26 cellular contexts compared by ENCODE assay signal in the genomic region with DNA sequence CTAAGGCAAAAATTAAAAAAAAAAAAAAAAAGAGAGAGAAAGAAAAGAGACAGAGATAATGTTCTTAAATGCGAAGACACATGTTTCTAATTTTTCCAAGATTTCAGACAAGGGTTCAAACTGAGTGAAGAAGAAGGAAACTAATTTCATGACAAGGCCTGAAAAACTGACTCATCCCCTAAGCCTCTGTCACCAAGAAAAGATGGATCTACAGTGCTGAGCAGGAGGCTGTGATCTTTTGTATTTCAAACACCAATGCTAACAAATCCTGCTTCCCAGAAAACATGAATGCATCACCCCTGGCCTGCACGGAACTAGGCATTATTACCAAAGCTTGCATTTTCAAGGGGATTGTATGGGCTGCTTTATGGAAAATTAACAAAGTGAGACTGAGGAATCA.
"Had no signal": no experiment of that assay in that cellular context is flagged by ENCODE, and none has a peak within 500 bp of the region (broad histone marks: within the 10 kb centered on the region; RNA-seq: fewer than 3 reads in every experiment).

No MANE protein-coding gene starts in this region.

- H3K27me3 Mint-ChIP-seq: activated CD4-positive, alpha-beta memory T cell treated with anti-CD3 and anti-CD28 coated beads, Interleukin-2, amount 10 ng/mL, durations not matched to agents 7 days and 5 days; activated CD4-positive, alpha-beta T cell treated with anti-CD3 and anti-CD28 coated beads, Interleukin-2, amount 10 ng/mL, durations not matched to agents 7 days and 5 days; activated T-cell treated with anti-CD3 and anti-CD28 coated beads, Interleukin-2, amount 50 U/mL, for 24 hours; effector memory CD8-positive, alpha-beta T cell; naive thymus-derived CD8-positive, alpha-beta T cell; stimulated activated naive CD8-positive, alpha-beta T cell treated with anti-CD3 and anti-CD28 coated beads, Interleukin-15, Interleukin-2, amounts not matched to agents 100 ng/mL and 50 ng/mL, for 24 hours had no signal

- H3K9me3 ChIP-seq: neutrophil, right lobe of liver, thoracic aorta, uterus had no signal

- H3K4me1 Mint-ChIP-seq: activated CD4-positive, alpha-beta memory T cell treated with anti-CD3 and anti-CD28 coated beads, Interleukin-2, amount 10 ng/mL, durations not matched to agents 7 days and 5 days; activated CD4-positive, alpha-beta T cell treated with anti-CD3 and anti-CD28 coated beads, Interleukin-2, amount 10 ng/mL, durations not matched to agents 7 days and 5 days; naive thymus-derived CD8-positive, alpha-beta T cell; stimulated activated effector memory CD8-positive, alpha-beta T cell treated with anti-CD3 and anti-CD28 coated beads, Interleukin-12 subunit alpha, Interleukin-12 subunit beta, amount 100 ng/mL, for 72 hours had no signal

- H3K9me3 Mint-ChIP-seq: stimulated activated naive CD8-positive, alpha-beta T cell treated with anti-CD3 and anti-CD28 coated beads, Interleukin-15, Interleukin-2, amounts not matched to agents 100 ng/mL and 50 ng/mL, for 24 hours; type B pancreatic cell; WTC11 had no signal

- H3K4me3 Mint-ChIP-seq: activated CD4-positive, alpha-beta memory T cell treated with anti-CD3 and anti-CD28 coated beads, Interleukin-2, amount 10 ng/mL, durations not matched to agents 7 days and 5 days; activated CD4-positive, alpha-beta T cell treated with anti-CD3 and anti-CD28 coated beads, Interleukin-2, amount 10 ng/mL, durations not matched to agents 7 days and 5 days; activated T-cell treated with anti-CD3 and anti-CD28 coated beads, Interleukin-2, amount 50 U/mL, for 24 hours; effector memory CD8-positive, alpha-beta T cell; naive thymus-derived CD8-positive, alpha-beta T cell; stimulated activated effector memory CD8-positive, alpha-beta T cell treated with anti-CD3 and anti-CD28 coated beads, Interleukin-12 subunit alpha, Interleukin-12 subunit beta, amount 100 ng/mL, for 72 hours; stimulated activated naive CD8-positive, alpha-beta T cell treated with anti-CD3 and anti-CD28 coated beads, Interleukin-15, Interleukin-2, amounts not matched to agents 100 ng/mL and 50 ng/mL, for 24 hours; WTC11 had no signal

- H3K4me3 ChIP-seq: right lobe of liver, thoracic aorta, uterus had no signal

- H3K27ac ChIP-seq: neutrophil, right lobe of liver, thoracic aorta, uterus had no signal

- ATAC-seq: effector memory CD8-positive, alpha-beta T cell; left ventricle myocardium superior; naive thymus-derived CD8-positive, alpha-beta T cell; right lobe of liver; stimulated activated effector memory CD8-positive, alpha-beta T cell treated with anti-CD3 and anti-CD28 coated beads, Interleukin-12 subunit alpha, Interleukin-12 subunit beta, amount 100 ng/mL, for 72 hours; WTC11 had no signal

- H3K4me1 ChIP-seq: right lobe of liver, uterus had no signal

- H3K27ac Mint-ChIP-seq: activated CD4-positive, alpha-beta memory T cell treated with anti-CD3 and anti-CD28 coated beads, Interleukin-2, amount 10 ng/mL, durations not matched to agents 7 days and 5 days; activated CD4-positive, alpha-beta T cell treated with anti-CD3 and anti-CD28 coated beads, Interleukin-2, amount 10 ng/mL, durations not matched to agents 7 days and 5 days; activated T-cell treated with anti-CD3 and anti-CD28 coated beads, Interleukin-2, amount 50 U/mL, for 24 hours; effector memory CD8-positive, alpha-beta T cell; progenitor cell of endocrine pancreas; stimulated activated effector memory CD8-positive, alpha-beta T cell treated with anti-CD3 and anti-CD28 coated beads, Interleukin-12 subunit alpha, Interleukin-12 subunit beta, amount 100 ng/mL, for 72 hours; stimulated activated naive CD8-positive, alpha-beta T cell treated with anti-CD3 and anti-CD28 coated beads, Interleukin-15, Interleukin-2, amounts not matched to agents 100 ng/mL and 50 ng/mL, for 24 hours; type B pancreatic cell; WTC11 had no signal

- DNase-seq: activated CD4-positive, alpha-beta memory T cell treated with anti-CD3 and anti-CD28 coated beads, Interleukin-2, amount 10 ng/mL, durations not matched to agents 7 days and 5 days; activated CD4-positive, alpha-beta T cell treated with anti-CD3 and anti-CD28 coated beads for 1 hour; activated CD4-positive, alpha-beta T cell treated with anti-CD3 and anti-CD28 coated beads, Interleukin-2, amount 10 ng/mL, durations not matched to agents 7 days and 5 days; activated CD8-positive, alpha-beta memory T cell treated with anti-CD3 and anti-CD28 coated beads, Interleukin-2, amount 50 U/mL, for 48 hours; activated gamma-delta T cell; activated naive CD4-positive, alpha-beta T cell treated with anti-CD3 and anti-CD28 coated beads, Interleukin-2, amount 50 U/mL, for 16 hours; activated T-cell treated with anti-CD3 and anti-CD28 coated beads, Interleukin-2, amount 50 U/mL, for 24 hours; amniotic stem cell; caudate nucleus; cortex of kidney; effector memory CD8-positive, alpha-beta T cell; foreskin melanocyte; left ventricle myocardium superior; midbrain; naive thymus-derived CD8-positive, alpha-beta T cell; right lobe of liver; stimulated activated CD4-positive, alpha-beta T cell treated with anti-CD3 and anti-CD28 coated beads, Interleukin-4, amount 100 ng/mL, for 1 hour; T-helper 2 cell; uterus had no signal

- H3K36me3 Mint-ChIP-seq: stimulated activated effector memory CD8-positive, alpha-beta T cell treated with anti-CD3 and anti-CD28 coated beads, Interleukin-12 subunit alpha, Interleukin-12 subunit beta, amount 100 ng/mL, for 72 hours; WTC11 had no signal

- H3K27me3 ChIP-seq: neutrophil, right lobe of liver, uterus had no signal

- H3K36me3 ChIP-seq: neutrophil, thoracic aorta, uterus had no signal
